13 cellular contexts compared by ENCODE assay signal in genomic region chr16:8887952-8888560, GRCh38. TPM values are rescaled to one million over a fixed set of nuclear protein-coding genes. Genes with fewer than 3 reads are reported as not detected.
A peak's percentile ranks its signal among the peaks of the same experiment; 100 is the strongest.
DNase-seq lines count a peak whose midpoint lies in the region; ATAC-seq and TF ChIP-seq lines count a peak whose summit lies in the region.
"Had no signal": no experiment of that assay in that cellular context is flagged by ENCODE, and none has a peak within 500 bp of the region (broad histone marks: within the 10 kb centered on the region; RNA-seq: fewer than 3 reads in every experiment).

No MANE protein-coding gene starts in this region.

- no peaks in the 10 kb centered on the region for H3K9me3 ChIP-seq in GM23248 (ENCODE audit: low read depth)
- H3K9me3 ChIP-seq in right atrium auricular region = no peaks in the 10 kb centered on the region
- no peaks in the 10 kb centered on the region for H3K9me3 ChIP-seq in skeletal muscle satellite cell (replicated peaks; ENCODE audit: low read length)
- no peaks in the 10 kb centered on the region for H3K9me3 ChIP-seq in esophagus muscularis mucosa
- H3K9me3 ChIP-seq: uterus had no signal

- no peak for ATAC-seq in esophagus mucosa
- ATAC-seq: activated T-cell treated with anti-CD3 and anti-CD28 coated beads, Interleukin-2, amount 50 U/mL, for 72 hours had no signal

- H3K36me3 ChIP-seq in GM23248 (ENCODE audit: low read depth) (peaks cover 20% of the 10 kb centered on the region; the same call in 1 of the 2 replicates), right atrium auricular region (peaks cover 26% of the 10 kb centered on the region), skeletal muscle satellite cell (ENCODE audit: insufficient read depth, low read length) (peaks cover 49% of the 10 kb centered on the region), esophagus muscularis mucosa (peaks cover 13 to 36% (median 32%) of the 10 kb centered on the region in 4 donors)
- H3K36me3 ChIP-seq: uterus had no signal

- DNase-seq in GM23248 = peak; percentile 93
- peak in 45 of 56 donors; percentile 12 to 90 (median 53) for DNase-seq in amygdala (lab: John Stamatoyannopoulos, UW)
- DNase-seq in right atrium auricular region (ENCODE audit: low spot score) = peak; percentile 82
- no peak for DNase-seq in AML-193 (lab: John Stamatoyannopoulos, UW)
- DNase-seq in NCI-H526 treated with DMSO at 0.1 percent for 48 hours (lab: John Stamatoyannopoulos, UW) = no peak
- no peak for DNase-seq in esophagus muscularis mucosa (ENCODE audit: extremely low spot score)
- DNase-seq: activated T-cell treated with anti-CD3 and anti-CD28 coated beads, Interleukin-2, amount 50 U/mL, for 72 hours; MV-4-11; stimulated activated CD4-positive, alpha-beta T cell treated with anti-CD3 and anti-CD28 coated beads, Interleukin-2, amount 100 ng/mL, for 24 hours had no signal

- no peak for TF ChIP-seq EP300 in esophagus muscularis mucosa (IDR thresholded peaks at IDR 0.05)

- no peaks in the 10 kb centered on the region for H3K27me3 ChIP-seq in GM23248 (replicated peaks; ENCODE audit: insufficient read depth)
- H3K27me3 ChIP-seq in right atrium auricular region = no peaks in the 10 kb centered on the region
- H3K27me3 ChIP-seq in skeletal muscle satellite cell (ENCODE audit: control insufficient read depth, insufficient read depth, low read length) = no peaks in the 10 kb centered on the region
- peaks cover 0 to 23% (median 5%) of the 10 kb centered on the region in 4 donors for H3K27me3 ChIP-seq in esophagus muscularis mucosa
- H3K27me3 ChIP-seq: uterus had no signal

- H3K4me3 ChIP-seq in GM23248 = no peak overlapping the region
- no peak overlapping the region for H3K4me3 ChIP-seq in right atrium auricular region
- H3K4me3 ChIP-seq in skeletal muscle satellite cell (ENCODE audit: low read length) = no peak overlapping the region
- no peak overlapping the region for H3K4me3 ChIP-seq in esophagus muscularis mucosa
- H3K4me3 ChIP-seq: uterus had no signal

- intact Hi-C loops in esophagus muscularis mucosa (cut with DNase I) = no loop called here

- peak overlapping the region; percentile 22 for H3K27ac ChIP-seq in GM23248
- no peak overlapping the region for H3K27ac ChIP-seq in right atrium auricular region
- no peak overlapping the region for H3K27ac ChIP-seq in esophagus muscularis mucosa (replicated peaks in 1 of 4)
- H3K27ac ChIP-seq: uterus had no signal

- H3F3A ChIP-seq in GM23248 (ENCODE audit: insufficient read depth) = peaks cover 27% of the 10 kb centered on the region

- H3K4me1 ChIP-seq in GM23248 (ENCODE audit: insufficient read depth) (peaks cover 33% of the 10 kb centered on the region), right atrium auricular region (peaks cover 0 to 26% of the 10 kb centered on the region in 2 donors), skeletal muscle satellite cell (ENCODE audit: control insufficient read depth, insufficient read depth, low read length) (peaks cover 49% of the 10 kb centered on the region), esophagus muscularis mucosa (peaks cover 16 to 27% (median 23%) of the 10 kb centered on the region in 4 donors)
- H3K4me1 ChIP-seq: uterus had no signal

- no peaks in the 10 kb centered on the region for H3K9me2 ChIP-seq in GM23248 (ENCODE audit: insufficient read depth)

- no peak overlapping the region for H3K9ac ChIP-seq in GM23248
- no peak overlapping the region for H3K9ac ChIP-seq in skeletal muscle satellite cell (ENCODE audit: low read depth, low read length)

- H3K79me2 ChIP-seq in GM23248 (ENCODE audit: insufficient read depth) = no peaks in the 10 kb centered on the region

- H2AFZ ChIP-seq in GM23248 = no peak overlapping the region

- WGBS in GM23248 (ENCODE audit: low coverage in 1 of 2, low lambda C conversion rate in 2 of 2, missing lambda C conversion rate in 2 of 2), 2 experiments = 50 to 51% methylated on average over 15 to 16 of the region's 16 CpGs
- 59% methylated on average over 11 of the region's 16 CpGs for WGBS in esophagus muscularis mucosa

- H3K4me2 ChIP-seq in GM23248 (ENCODE audit: unreplicated experiment) (no peak overlapping the region), skeletal muscle satellite cell (ENCODE audit: low read length) (peak overlapping the region; percentile 34)

- no peak for TF ChIP-seq POLR2A in esophagus muscularis mucosa (IDR thresholded peaks at IDR 0.05; ENCODE audit: low read depth)

- in situ Hi-C loops in GM23248 (cut with MboI) = loop anchor here (10.0 kb wide), 1 partner anchor 233 kb away; no protein-coding TSS in a partner anchor

- H4K20me1 ChIP-seq in GM23248 (ENCODE audit: insufficient read depth) = no peaks in the 10 kb centered on the region

- no peak for TF ChIP-seq CTCF in right atrium auricular region (IDR thresholded peaks at IDR 0.05)
- no peak for TF ChIP-seq CTCF in esophagus muscularis mucosa (IDR thresholded peaks at IDR 0.05)

RNA-seq across cellular contexts. Expression of gene LITAFD, which starts 5.9 kb away (rescaled TPM):
- not detected in 2 replicates for total RNA-seq in GM23248 (2014; rRNA removed; shearing (Covaris generic))
- not detected in 2 replicates for polyA plus RNA-seq in GM23248 (2016; fragmentation: Nextera tagmentation; extraction: Ambion mirVana)
- not detected for total RNA-seq in right atrium auricular region
- total RNA-seq in skeletal muscle satellite cell (2012; rRNA removed) = not detected in 2 replicates
- not detected for total RNA-seq in esophagus mucosa
- total RNA-seq in esophagus muscularis mucosa = not detected
- total RNA-seq: activated T-cell treated with anti-CD3 and anti-CD28 coated beads, Interleukin-2, amount 50 U/mL, for 72 hours; mucosa of gallbladder; uterus had no signal

RNA-seq across cellular contexts. Expression of gene CARHSP1, which starts 19.2 kb away (rescaled TPM):
- 129 and 143 TPM in 2 replicates for total RNA-seq in GM23248 (2014; rRNA removed; shearing (Covaris generic))
- polyA plus RNA-seq in GM23248 (2016; fragmentation: Nextera tagmentation; extraction: Ambion mirVana) = 150 and 156 TPM in 2 replicates
- 10 to 100 TPM; 28.4 to 84.8 TPM for total RNA-seq in right atrium auricular region
- 90.2 and 93.9 TPM in 2 replicates for total RNA-seq in skeletal muscle satellite cell (2012; rRNA removed)
- 161 TPM for total RNA-seq in esophagus mucosa
- total RNA-seq in esophagus muscularis mucosa = 10 to 100 TPM; 33.2 to 95.8 (median 73.9) TPM

Comparison
In these comparisons a context has a peak if more than half of its experiments do, and no peak if none do; other contexts are left out.
1. DNase-seq: peak in GM23248 (single experiment), amygdala (45 of 56) and right atrium auricular region (single experiment); none in AML-193 (0 of 2), NCI-H526 treated with DMSO at 0.1 percent for 48 hours (single experiment) and esophagus muscularis mucosa (single experiment).